Comparison of ENCODE assay signal across 5 cellular contexts in the genomic region with DNA sequence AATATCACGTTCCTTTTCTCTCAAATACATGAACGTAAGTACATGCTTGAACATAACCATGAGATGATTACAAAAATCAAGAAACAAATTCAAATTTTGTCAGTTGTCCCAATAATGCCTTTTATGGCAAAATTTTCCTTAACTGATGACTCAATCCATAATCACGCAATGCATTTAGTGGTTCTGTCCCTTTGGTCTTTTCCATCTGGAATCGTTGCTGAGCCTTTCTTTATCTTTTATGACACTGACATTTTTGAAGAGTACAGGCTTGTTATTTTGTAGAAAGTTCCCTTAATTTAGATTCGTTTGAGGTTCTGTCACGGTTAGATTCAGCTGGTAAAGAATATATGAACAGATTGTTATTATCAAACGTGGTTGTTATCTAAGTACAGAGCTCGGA. TPM values are rescaled to one million over a fixed set of nuclear protein-coding genes. Genes with fewer than 3 reads are reported as not detected.
DNase-seq lines count a peak whose midpoint lies in the region; ATAC-seq, FAIRE-seq and TF ChIP-seq lines count a peak whose summit lies in the region.
"Not testable (repeated sequence)": the region's sequence is repeated elsewhere in the genome, so short reads cannot be mapped to it uniquely, and the experiment has no call there.

No MANE protein-coding gene starts in this region.

- POLR2A ChIA-PET in activated B cell treated with CpG ODN at 0.5 μM for 24 hours (lab: Charles Lee): interaction anchor here (0.5 to 1.1 kb wide), 3 partner anchors 11 to 73 kb away, joined by 3 to 10 read pairs (median 4); no protein-coding TSS in a partner anchor

- H3K4me3 ChIP-seq in fibroblast of villous mesenchyme (ENCODE audit: low read depth, low read length); trophoblast cell (ENCODE audit: low read depth, low read length): not testable (repeated sequence)

- H3K9me3 Mint-ChIP-seq in activated B cell treated with CpG ODN at 0.5 μM for 24 hours: not testable (repeated sequence)

- H2AFZ ChIP-seq in trophoblast cell (ENCODE audit: insufficient read depth, low read length, poor library complexity): not testable (repeated sequence)

- H4K12ac ChIP-seq in trophoblast cell (ENCODE audit: low read depth, low read length): not testable (repeated sequence)

- ATAC-seq in activated B cell treated with CpG ODN at 0.5 μM for 24 hours (ENCODE audit: low read depth): not testable (repeated sequence)

- H3K27ac ChIP-seq in trophoblast cell (ENCODE audit: low read depth, low read length): not testable (repeated sequence)

- H3K27me3 Mint-ChIP-seq in activated B cell treated with CpG ODN at 0.5 μM for 24 hours: not testable (repeated sequence)

- TF ChIP-seq POLR2A in GM12891 (IDR thresholded peaks at IDR 0.05; ENCODE audit: low read depth, low read length): not testable (repeated sequence)

- CTCF ChIA-PET in activated B cell treated with CpG ODN at 0.5 μM for 24 hours (lab: Charles Lee): not testable (repeated sequence)

- H3K4me1 ChIP-seq in trophoblast cell (ENCODE audit: control insufficient read depth in 1 of 2, insufficient read depth in 2 of 2, low read length in 2 of 2): not testable (repeated sequence)

- H3K18ac ChIP-seq in trophoblast cell (ENCODE audit: low read length): not testable (repeated sequence)

- H3K14ac ChIP-seq in trophoblast cell (ENCODE audit: low read length): not testable (repeated sequence)

- H3K36me3 Mint-ChIP-seq in activated B cell treated with CpG ODN at 0.5 μM for 24 hours (ENCODE audit: low read depth): not testable (repeated sequence)

- H3K4me3 Mint-ChIP-seq in activated B cell treated with CpG ODN at 0.5 μM for 24 hours: not testable (repeated sequence)

- H4K91ac ChIP-seq in trophoblast cell (ENCODE audit: low read depth, low read length): not testable (repeated sequence)

- DNase-seq in GM12891 (ENCODE audit: insufficient read length, low spot score); activated B cell treated with CpG ODN at 0.5 μM for 24 hours; trophoblast cell: not testable (repeated sequence)
- peak; percentile 46 for DNase-seq in fibroblast of peridontal ligament (ENCODE audit: extremely low read depth)
- DNase-seq in fibroblast of villous mesenchyme (ENCODE audit: low read depth): peak; percentile 17

- H3K36me3 ChIP-seq in trophoblast cell (ENCODE audit: control insufficient read depth in 1 of 2, insufficient read depth in 2 of 2, low read length in 2 of 2): not testable (repeated sequence)

- peaks cover 54% of the 10 kb centered on the region for H3K4me1 Mint-ChIP-seq in activated B cell treated with CpG ODN at 0.5 μM for 24 hours

- WGBS in trophoblast cell (ENCODE audit: extremely low coverage, insufficient coverage, insufficient read length): no CpG with 5 or more reads among the region's 8 CpGs

- H3K23ac ChIP-seq in trophoblast cell (ENCODE audit: low read length): not testable (repeated sequence)

- H2BK5ac ChIP-seq in trophoblast cell (ENCODE audit: low read depth, low read length, poor library complexity): not testable (repeated sequence)

- not testable (repeated sequence) for H3K9me3 ChIP-seq in trophoblast cell (ENCODE audit: insufficient read depth, low read depth, low read length)

- peak overlapping the region; percentile 1 for H3K27ac Mint-ChIP-seq in activated B cell treated with CpG ODN at 0.5 μM for 24 hours

- H3K79me1 ChIP-seq in trophoblast cell (ENCODE audit: low read length): not testable (repeated sequence)

- not testable (repeated sequence) for H3K4ac ChIP-seq in trophoblast cell (ENCODE audit: low read depth, low read length)

- H3K9ac ChIP-seq in trophoblast cell (ENCODE audit: low read length): not testable (repeated sequence)

- not testable (repeated sequence) for H3K27me3 ChIP-seq in trophoblast cell (ENCODE audit: insufficient read depth, low read length)

- not testable (repeated sequence) for H3K4me2 ChIP-seq in trophoblast cell (ENCODE audit: low read length)

- not testable (repeated sequence) for H3K79me2 ChIP-seq in trophoblast cell (ENCODE audit: control insufficient read depth, insufficient read depth, low read length, poor library complexity)

- H2BK120ac ChIP-seq in trophoblast cell (ENCODE audit: insufficient read depth, low read length, poor library complexity): not testable (repeated sequence)

- not testable (repeated sequence) for H2BK12ac ChIP-seq in trophoblast cell (ENCODE audit: low read length)

- H2AK5ac ChIP-seq in trophoblast cell (ENCODE audit: low read length): peak overlapping the region; percentile 23

- peak; percentile 13 for FAIRE-seq in GM12891 (lab: Jason Lieb, UNC)

- TF ChIP-seq CTCF in activated B cell treated with CpG ODN at 0.5 μM for 24 hours (IDR thresholded peaks at IDR 0.05); fibroblast of villous mesenchyme (IDR thresholded peaks at IDR 0.05; ENCODE audit: insufficient read depth, low read depth, low read length): not testable (repeated sequence)

- H4K8ac ChIP-seq in trophoblast cell (ENCODE audit: low read depth, low read length): not testable (repeated sequence)

- intact Hi-C loops in activated B cell treated with CpG ODN at 0.5 μM for 24 hours (cut with micrococcal nuclease): not testable (repeated sequence)

RNA-seq across cellular contexts. Expression of gene USP6NL, which starts 16.5 kb away (rescaled TPM):
- polyA plus RNA-seq in GM12891 (2012; ENCODE audit: low read depth, missing spikeins): 15.1 TPM
- total RNA-seq in activated B cell treated with CpG ODN at 0.5 μM for 24 hours: 59.9 and 64.5 TPM in 2 replicates
- total RNA-seq in fibroblast of villous mesenchyme: 10.6 and 12.5 TPM in 2 replicates
- 16.4 and 17.4 TPM in 2 replicates for polyA plus RNA-seq in trophoblast cell (2013)
